22 cellular contexts compared by ENCODE assay signal in genomic region chr17:60256174-60256573, GRCh38.
DNase-seq lines count a peak whose midpoint lies in the region; ATAC-seq, FAIRE-seq and TF ChIP-seq lines count a peak whose summit lies in the region.
"Had no signal": no experiment of that assay in that cellular context is flagged by ENCODE, and none has a peak within 500 bp of the region (broad histone marks: within the 10 kb centered on the region; RNA-seq: fewer than 3 reads in every experiment).

No MANE protein-coding gene starts in this region.

- H3K27me3 ChIP-seq in SK-N-SH (ENCODE audit: insufficient read depth), result no peaks in the 10 kb centered on the region
- H3K27me3 ChIP-seq in bronchial epithelial cell (ENCODE audit: control insufficient read depth, insufficient read depth, low read length), result no peaks in the 10 kb centered on the region
- H3K27me3 ChIP-seq in skeletal muscle satellite cell (ENCODE audit: control insufficient read depth, insufficient read depth, low read length), result no peaks in the 10 kb centered on the region
- H3K27me3 ChIP-seq: BE2C, Peyer's patch had no signal

- no peak overlapping the region for H3K4me3 Mint-ChIP-seq in stimulated activated naive CD8-positive, alpha-beta T cell treated with anti-CD3 and anti-CD28 coated beads, Interleukin-15, Interleukin-2, amounts not matched to agents 100 ng/mL and 50 ng/mL, for 24 hours
- no peak overlapping the region for H3K4me3 Mint-ChIP-seq in stimulated activated naive CD8-positive, alpha-beta T cell treated with anti-CD3 and anti-CD28 coated beads, Interleukin-15, amount 100 ng/mL, for 72 hours
- H3K4me3 Mint-ChIP-seq in T-helper 17 cell, result no peak overlapping the region
- H3K4me3 Mint-ChIP-seq: CD4-positive, alpha-beta T cell; H9; IgD-negative memory B cell had no signal

- TF ChIP-seq RAD21 in SK-N-SH (IDR thresholded peaks at IDR 0.05; ENCODE audit: low read length), result no peak

- TF ChIP-seq EP300 in SK-N-SH (IDR thresholded peaks at IDR 0.05; ENCODE audit: borderline replicate concordance in 1 of 2, low read depth in 1 of 2, low read length in 1 of 2), result no peak

- FAIRE-seq in bronchial epithelial cell (lab: Jason Lieb, UNC), result no peak
- FAIRE-seq: GM12891, HTR-8/SVneo had no signal

- H3K4me1 Mint-ChIP-seq in stimulated activated naive CD8-positive, alpha-beta T cell treated with anti-CD3 and anti-CD28 coated beads, Interleukin-15, Interleukin-2, amounts not matched to agents 100 ng/mL and 50 ng/mL, for 24 hours (ENCODE audit: low read depth), result no peaks in the 10 kb centered on the region
- no peaks in the 10 kb centered on the region for H3K4me1 Mint-ChIP-seq in stimulated activated naive CD8-positive, alpha-beta T cell treated with anti-CD3 and anti-CD28 coated beads, Interleukin-15, amount 100 ng/mL, for 72 hours
- peaks cover 2% of the 10 kb centered on the region for H3K4me1 Mint-ChIP-seq in T-helper 17 cell

- H3K4me3 ChIP-seq in SK-N-SH (ENCODE audit: low read depth in 2 of 2, low read length in 1 of 2) (no peak overlapping the region), bronchial epithelial cell (ENCODE audit: low read depth, low read length) (no peak overlapping the region), skeletal muscle satellite cell (ENCODE audit: low read length) (no peak overlapping the region)
- H3K4me3 ChIP-seq: Peyer's patch had no signal

- H4K20me1 ChIP-seq in SK-N-SH (ENCODE audit: insufficient read depth), result no peaks in the 10 kb centered on the region

- CTCF ChIA-PET in SK-N-SH (lab: Yijun Ruan, JAX), result interaction anchor here (0.9 to 1.6 kb wide), 2 partner anchors 19 to 25 kb away, joined by 3 to 4 read pairs; no protein-coding TSS in a partner anchor

- TF ChIP-seq CTCF in SK-N-SH (IDR thresholded peaks at IDR 0.05) (no peak), bronchial epithelial cell (IDR thresholded peaks at IDR 0.05; ENCODE audit: insufficient read depth, low read length, severe bottlenecking) (no peak)

- H3F3A ChIP-seq in SK-N-SH (replicated peaks; ENCODE audit: insufficient read depth), result peaks cover 22% of the 10 kb centered on the region

- H3K9me3 Mint-ChIP-seq in stimulated activated naive CD8-positive, alpha-beta T cell treated with anti-CD3 and anti-CD28 coated beads, Interleukin-15, Interleukin-2, amounts not matched to agents 100 ng/mL and 50 ng/mL, for 24 hours, result no peaks in the 10 kb centered on the region
- no peaks in the 10 kb centered on the region for H3K9me3 Mint-ChIP-seq in stimulated activated naive CD8-positive, alpha-beta T cell treated with anti-CD3 and anti-CD28 coated beads, Interleukin-15, amount 100 ng/mL, for 72 hours
- H3K9me3 Mint-ChIP-seq: CD4-positive, alpha-beta T cell; H9; IgD-negative memory B cell had no signal

- POLR2A ChIA-PET in SK-N-SH (lab: Yijun Ruan, JAX), result no interaction called here

- DNase-seq in stimulated activated naive CD8-positive, alpha-beta T cell treated with anti-CD3 and anti-CD28 coated beads, Interleukin-15, amount 100 ng/mL, for 72 hours, result no peak
- DNase-seq in SK-N-SH, result no peak
- DNase-seq in bronchial epithelial cell (ENCODE audit: low read depth), result peak; percentile 12
- no peak for DNase-seq in T-helper 17 cell
- DNase-seq in NCI-H1105 (lab: John Stamatoyannopoulos, UW), result no peak
- DNase-seq: 8988T; BE2C; Caco-2; CD4-positive, alpha-beta T cell; H9; Kasumi-1; NCI-H1092 treated with DMSO at 0.1 percent for 48 hours; NCI-H2081; Peyer's patch had no signal

- H3K79me2 ChIP-seq in SK-N-SH (ENCODE audit: insufficient read depth), result peaks cover 3% of the 10 kb centered on the region; the same call in 1 of the 2 replicates

- peak overlapping the region in 1 of 2 experiments; percentile 44; a peak in 2 of 4 replicates for H3K27ac ChIP-seq in SK-N-SH (ENCODE audit: low read depth in 2 of 2, low read length in 1 of 2)
- H3K27ac ChIP-seq: HL-60, Peyer's patch had no signal

- 0 out of 2 replicates have a peak, but pooled peaks cover 2% of the 10 kb centered on the region for H3K9me2 ChIP-seq in SK-N-SH

- H3K4me2 ChIP-seq in SK-N-SH (0 out of 2 replicates have a peak overlapping the region, but pooled peaks have one; percentile 5), skeletal muscle satellite cell (ENCODE audit: low read length) (peak overlapping the region; percentile 2)

- H3K9me3 ChIP-seq in SK-N-SH, result no peaks in the 10 kb centered on the region
- no peaks in the 10 kb centered on the region for H3K9me3 ChIP-seq in skeletal muscle satellite cell (replicated peaks; ENCODE audit: low read length)
- H3K9me3 ChIP-seq in T-helper 17 cell (ENCODE audit: control insufficient read depth, low read length, poor library complexity, severe bottlenecking), result no peaks in the 10 kb centered on the region
- H3K9me3 ChIP-seq: BE2C, Caco-2, Peyer's patch had no signal

- no peak overlapping the region for H2AFZ ChIP-seq in SK-N-SH (ENCODE audit: low read depth)

- H3K9ac ChIP-seq in SK-N-SH, result no peak overlapping the region
- H3K9ac ChIP-seq in skeletal muscle satellite cell (ENCODE audit: low read depth, low read length), result no peak overlapping the region

- ATAC-seq in stimulated activated naive CD8-positive, alpha-beta T cell treated with anti-CD3 and anti-CD28 coated beads, Interleukin-15, amount 100 ng/mL, for 72 hours, result no peak
- ATAC-seq in T-helper 17 cell (no peak), HG03175 (IDR thresholded peaks at IDR 0.05; ENCODE audit: unreplicated experiment) (no peak)
- ATAC-seq: Right ventricle myocardium inferior had no signal

- H3K36me3 Mint-ChIP-seq in stimulated activated naive CD8-positive, alpha-beta T cell treated with anti-CD3 and anti-CD28 coated beads, Interleukin-15, Interleukin-2, amounts not matched to agents 100 ng/mL and 50 ng/mL, for 24 hours (ENCODE audit: low read depth), result peaks cover 41% of the 10 kb centered on the region
- peaks cover 8% of the 10 kb centered on the region for H3K36me3 Mint-ChIP-seq in T-helper 17 cell (ENCODE audit: low read depth)

- H3K27me3 Mint-ChIP-seq in stimulated activated naive CD8-positive, alpha-beta T cell treated with anti-CD3 and anti-CD28 coated beads, Interleukin-15, Interleukin-2, amounts not matched to agents 100 ng/mL and 50 ng/mL, for 24 hours, result no peaks in the 10 kb centered on the region
- H3K27me3 Mint-ChIP-seq in stimulated activated naive CD8-positive, alpha-beta T cell treated with anti-CD3 and anti-CD28 coated beads, Interleukin-15, amount 100 ng/mL, for 72 hours, result no peaks in the 10 kb centered on the region
- H3K27me3 Mint-ChIP-seq in T-helper 17 cell, result no peaks in the 10 kb centered on the region
- H3K27me3 Mint-ChIP-seq: CD4-positive, alpha-beta T cell; IgD-negative memory B cell had no signal

- H3K27ac Mint-ChIP-seq in stimulated activated naive CD8-positive, alpha-beta T cell treated with anti-CD3 and anti-CD28 coated beads, Interleukin-15, Interleukin-2, amounts not matched to agents 100 ng/mL and 50 ng/mL, for 24 hours, result peak overlapping the region; percentile 3
- no peak overlapping the region for H3K27ac Mint-ChIP-seq in stimulated activated naive CD8-positive, alpha-beta T cell treated with anti-CD3 and anti-CD28 coated beads, Interleukin-15, amount 100 ng/mL, for 72 hours
- no peak overlapping the region for H3K27ac Mint-ChIP-seq in T-helper 17 cell
- H3K27ac Mint-ChIP-seq: CD4-positive, alpha-beta T cell had no signal

- H3K4me1 ChIP-seq in SK-N-SH (ENCODE audit: control insufficient read depth in 1 of 2, insufficient read depth in 2 of 2, low read depth in 1 of 2, low read length in 1 of 2), result peaks cover 0 to 12% of the 10 kb centered on the region in 2 experiments; a peak in 1 of 4 replicates
- peaks cover 9% of the 10 kb centered on the region for H3K4me1 ChIP-seq in skeletal muscle satellite cell (ENCODE audit: control insufficient read depth, insufficient read depth, low read length)
- H3K4me1 ChIP-seq: Caco-2, Peyer's patch had no signal

- H3K36me3 ChIP-seq in SK-N-SH (replicated peaks in 1 of 2; ENCODE audit: control insufficient read depth in 1 of 2, insufficient read depth in 2 of 2, low read length in 1 of 2), result peaks cover 52 to 54% of the 10 kb centered on the region in 2 experiments
- H3K36me3 ChIP-seq in bronchial epithelial cell (ENCODE audit: control insufficient read depth, insufficient read depth, low read length), result no peaks in the 10 kb centered on the region
- H3K36me3 ChIP-seq in skeletal muscle satellite cell (ENCODE audit: insufficient read depth, low read length), result peaks cover 28% of the 10 kb centered on the region

TF ChIP-seq in SK-N-SH, 30 proteins besides CTCF, POLR2A, EP300 and RAD21 (continues in another document):
- TF ChIP-seq GATA2 (CRISPR knock-in tag; IDR thresholded peaks at IDR 0.05) (no peak), TCF12 (IDR thresholded peaks at IDR 0.05) (no peak), USF1 (IDR thresholded peaks at IDR 0.05; ENCODE audit: borderline replicate concordance, low read depth) (no peak), SIN3A (IDR thresholded peaks at IDR 0.05; ENCODE audit: borderline replicate concordance, low read depth, low read length) (no peak), RXRA (IDR thresholded peaks at IDR 0.05; ENCODE audit: borderline replicate concordance, low read depth) (no peak), JUND (IDR thresholded peaks at IDR 0.05) (peak; percentile 21; the same call in 1 of the 2 replicates), EZH2phosphoT487 (IDR thresholded peaks at IDR 0.05; ENCODE audit: borderline replicate concordance, low read depth) (no peak), MXI1 (IDR thresholded peaks at IDR 0.05; ENCODE audit: low read depth, low read length) (no peak), TAF1 (IDR thresholded peaks at IDR 0.05; ENCODE audit: borderline replicate concordance, low read depth, low read length) (no peak), GABPA (IDR thresholded peaks at IDR 0.05; ENCODE audit: low read depth) (no peak), MEF2A (IDR thresholded peaks at IDR 0.05; ENCODE audit: borderline replicate concordance, low read depth) (no peak)
